ENCODE assay signal across 10 cellular contexts in genomic region chr7:100629117-100629711, GRCh38. TPM values are rescaled to one million over a fixed set of nuclear protein-coding genes. Genes with fewer than 3 reads are reported as not detected.
A peak's percentile ranks its signal among the peaks of the same experiment; 100 is the strongest.
DNase-seq lines count a peak whose midpoint lies in the region; ATAC-seq, FAIRE-seq and TF ChIP-seq lines count a peak whose summit lies in the region.
"Had no signal": no experiment of that assay in that cellular context is flagged by ENCODE, and none has a peak within 500 bp of the region (broad histone marks: within the 10 kb centered on the region; RNA-seq: fewer than 3 reads in every experiment).

No MANE protein-coding gene starts in this region.

- H3K4me1 Mint-ChIP-seq in endodermal cell, result peaks cover 3% of the 10 kb centered on the region

- no peak for TF ChIP-seq POLR2A in A549 (IDR thresholded peaks at IDR 0.05; ENCODE audit: low read length)

- ATAC-seq in A549 (peak; percentile 15 to 42; a peak in 3 of 6 replicates), HG03139 (IDR thresholded peaks at IDR 0.05; ENCODE audit: unreplicated experiment) (no peak), GM21786 (IDR thresholded peaks at IDR 0.05; ENCODE audit: unreplicated experiment) (no peak), GM21367 (IDR thresholded peaks at IDR 0.05; ENCODE audit: unreplicated experiment) (no peak)

- H3K4me1 ChIP-seq in A549, result 0 out of 3 replicates have a peak, but pooled peaks cover 7% of the 10 kb centered on the region
- H3K4me1 ChIP-seq in OCI-LY3 (ENCODE audit: low read length), result peaks cover 16% of the 10 kb centered on the region
- H3K4me1 ChIP-seq in endodermal cell (ENCODE audit: control insufficient read depth, insufficient read depth, low read length), result no peaks in the 10 kb centered on the region

- DNase-seq in A549 (ENCODE audit: low read depth in 1 of 2, low spot score in 1 of 2), result peak; percentile 72 to 75
- no peak for DNase-seq in GM10266 (ENCODE audit: extremely low spot score)
- DNase-seq in endodermal cell, result peak; percentile 94
- DNase-seq in activated effector memory CD4-positive, alpha-beta T cell treated with Interleukin-2 at 50 U/mL for 16 hours, result no peak

- CTCF ChIA-PET in A549 (lab: Yijun Ruan, JAX), result interaction anchor here (0.7 to 8.5 kb wide), 13 partner anchors 8 to 223 kb away, joined by 3 to 142 read pairs (median 6); partner anchors contain the start of genes GIGYF1, MOSPD3, POP7 and SLC12A9

- FAIRE-seq in A549 (lab: Jason Lieb, UNC), result no peak
- FAIRE-seq: GM19239 had no signal

- no peaks in the 10 kb centered on the region for H3K9me3 Mint-ChIP-seq in endodermal cell

- H3K27ac ChIP-seq in A549 (no peak overlapping the region), OCI-LY3 (ENCODE audit: low read length) (no peak overlapping the region), endodermal cell (ENCODE audit: low read depth, low read length) (no peak overlapping the region)

- POLR2A ChIA-PET in A549 (lab: Yijun Ruan, JAX), result interaction anchor here (0.7 to 1.5 kb wide), 3 partner anchors 11 to 45 kb away, joined by 3 read pairs; partner anchors contain the start of genes FBXO24 and LRCH4

- 76% methylated on average over 11 of the region's 11 CpGs for WGBS in A549 (ENCODE audit: missing lambda C conversion rate)
- WGBS in endodermal cell (ENCODE audit: insufficient coverage in 1 of 2, insufficient read length in 1 of 2), 2 experiments, result 67 to 68% methylated on average over 10 to 11 of the region's 11 CpGs

- H2AFZ ChIP-seq in OCI-LY3 (ENCODE audit: low read depth, low read length), result no peak overlapping the region

- H3K36me3 Mint-ChIP-seq in endodermal cell (ENCODE audit: low read depth), result no peaks in the 10 kb centered on the region

- H3K79me2 ChIP-seq in OCI-LY3 (ENCODE audit: low read length), result no peaks in the 10 kb centered on the region

- H3K9me3 ChIP-seq in A549 (no peaks in the 10 kb centered on the region), OCI-LY3 (ENCODE audit: insufficient read depth, low read length) (no peaks in the 10 kb centered on the region), endodermal cell (ENCODE audit: control insufficient read depth, low read length) (no peaks in the 10 kb centered on the region)

- H3K36me3 ChIP-seq in OCI-LY3 (replicated peaks; ENCODE audit: low read depth, low read length), result no peaks in the 10 kb centered on the region
- no peaks in the 10 kb centered on the region for H3K36me3 ChIP-seq in endodermal cell (ENCODE audit: control insufficient read depth, insufficient read depth, low read length)

- H3K4me3 Mint-ChIP-seq in endodermal cell, result no peak overlapping the region

- TF ChIP-seq CTCF in A549 (IDR thresholded peaks at IDR 0.05) (peak; percentile 27; the same call in 1 of the 3 replicates), GM10266 (IDR thresholded peaks at IDR 0.05; ENCODE audit: control insufficient read depth, insufficient read depth, low read depth, missing control alignments) (peak; percentile 39), OCI-LY3 (IDR thresholded peaks at IDR 0.05; ENCODE audit: low read depth, low read length) (peak; percentile 38), endodermal cell (conservative IDR thresholded peaks at IDR 0.05) (peak; percentile 81)

- H3K4me2 ChIP-seq in A549 (no peak overlapping the region), OCI-LY3 (ENCODE audit: low read length) (no peak overlapping the region)

- peak in 1 of 2 experiments; percentile 25; a peak in 1 of 5 replicates for TF ChIP-seq RAD21 in A549 (conservative IDR thresholded peaks at IDR 0.05 in 1 of 2, IDR thresholded peaks at IDR 0.05 in 1 of 2)

- H3K27me3 ChIP-seq in OCI-LY3 (ENCODE audit: low read depth, low read length), result no peaks in the 10 kb centered on the region
- H3K27me3 ChIP-seq in endodermal cell (ENCODE audit: control insufficient read depth, insufficient read depth, low read length, poor library complexity, severe bottlenecking), result peaks cover 38% of the 10 kb centered on the region

- H4K20me1 ChIP-seq in OCI-LY3 (ENCODE audit: insufficient read depth, low read length), result no peaks in the 10 kb centered on the region

- TF ChIP-seq EP300 in A549 (IDR thresholded peaks at IDR 0.05), result no peak

- H3K27ac Mint-ChIP-seq in endodermal cell, result no peak overlapping the region

- H3K9ac ChIP-seq in OCI-LY3 (ENCODE audit: low read length) (no peak overlapping the region), endodermal cell (ENCODE audit: extremely low read depth, low read length, poor library complexity, severe bottlenecking) (no peak overlapping the region)

- peaks cover 59% of the 10 kb centered on the region for H3K27me3 Mint-ChIP-seq in endodermal cell (ENCODE audit: insufficient read depth)

- no peak overlapping the region for H3K4me3 ChIP-seq in A549
- H3K4me3 ChIP-seq in OCI-LY3 (ENCODE audit: low read length), result no peak overlapping the region
- H3K4me3 ChIP-seq in endodermal cell (ENCODE audit: low read length), result no peak overlapping the region

TF ChIP-seq in A549, 52 proteins besides CTCF, POLR2A, EP300 and RAD21 (continues in another document):
- TF ChIP-seq KDM1A (IDR thresholded peaks at IDR 0.05; ENCODE audit: low read depth), result no peak
- no peak for TF ChIP-seq SREBF2 (IDR thresholded peaks at IDR 0.05)
- TF ChIP-seq KDM5A (IDR thresholded peaks at IDR 0.05), result no peak
- no peak for TF ChIP-seq HEYL (CRISPR knock-in tag; IDR thresholded peaks at IDR 0.05)
- TF ChIP-seq ATOH8 (CRISPR knock-in tag; IDR thresholded peaks at IDR 0.05; ENCODE audit: low read depth), result no peak
- TF ChIP-seq E2F6 (IDR thresholded peaks at IDR 0.05; ENCODE audit: borderline replicate concordance, low read depth), result no peak
- no peak for TF ChIP-seq CHD2 (IDR thresholded peaks at IDR 0.05; ENCODE audit: low read length, partially characterized antibody)

RNA-seq across cellular contexts. Expression of gene TFR2, which starts 12.1 kb away (rescaled TPM):
- polyA plus RNA-seq in A549 (2011; rRNA removed) (1.1 and 1.3 TPM in 2 replicates), A549 (2017; fragmentation: RNase III; extraction: RNeasy Plus Mini Kit Qiagen cat#74134 plus additional on column Dnase treatment) (2.5 to 3.1 TPM (median 3.0 TPM) in 3 replicates)
- polyA plus RNA-seq in A549 (2012; cell fraction: cytosol; rRNA removed), result 2.3 and 3.0 TPM in 2 replicates
- 7.6 and 9.0 TPM in 2 replicates for polyA plus RNA-seq in A549 (2012; cell fraction: nucleus; rRNA removed)
- polyA minus RNA-seq in A549 (2011; rRNA and poly(A)+ RNA removed), result 0.92 and 1.1 TPM in 2 replicates
- total RNA-seq in endodermal cell, result 1 to 10 TPM; 1.4 to 2.1 TPM
- 1.7 TPM for polyA plus RNA-seq in endodermal cell (2013, experiment 1 of 2)
- polyA plus RNA-seq in endodermal cell (2013, experiment 2 of 2), result 1.2 TPM

RNA-seq across cellular contexts. Expression of gene MOSPD3, which starts 16.9 kb away (rescaled TPM):
- polyA plus RNA-seq in A549 (2011; rRNA removed) (4.6 and 6.1 TPM in 2 replicates), A549 (2017; fragmentation: RNase III; extraction: RNeasy Plus Mini Kit Qiagen cat#74134 plus additional on column Dnase treatment) (10.0 to 15.2 TPM (median 14.8 TPM) in 3 replicates)
- polyA plus RNA-seq in A549 (2012; cell fraction: cytosol; rRNA removed), result 17.0 and 22.0 TPM in 2 replicates
- polyA plus RNA-seq in A549 (2012; cell fraction: nucleus; rRNA removed), result 20.5 and 20.8 TPM in 2 replicates
- 1.9 and 3.3 TPM in 2 replicates for polyA minus RNA-seq in A549 (2011; rRNA and poly(A)+ RNA removed)
- 10 to 100 TPM; 19.8 to 25.5 TPM for total RNA-seq in endodermal cell
- 33.1 TPM for polyA plus RNA-seq in endodermal cell (2013, experiment 1 of 2)
- 32.4 TPM for polyA plus RNA-seq in endodermal cell (2013, experiment 2 of 2)

RNA-seq across cellular contexts. Expression of gene ACTL6B, which starts 27.0 kb away (rescaled TPM):
- polyA plus RNA-seq in A549 (2011; rRNA removed), result not detected in 2 replicates
- polyA plus RNA-seq in A549 (2012; cell fraction: cytosol; rRNA removed), result not detected in 2 replicates
- polyA plus RNA-seq in A549 (2012; cell fraction: nucleus; rRNA removed), result not detected in 2 replicates
- polyA plus RNA-seq in A549 (2017; fragmentation: RNase III; extraction: RNeasy Plus Mini Kit Qiagen cat#74134 plus additional on column Dnase treatment), result not detected in 3 replicates
- polyA minus RNA-seq in A549 (2011; rRNA and poly(A)+ RNA removed), result not detected in 2 replicates
- total RNA-seq in endodermal cell, result not detected
- 5.3 TPM for polyA plus RNA-seq in endodermal cell (2013, experiment 1 of 2)
- 4.4 TPM for polyA plus RNA-seq in endodermal cell (2013, experiment 2 of 2)
- total RNA-seq: lung microvascular endothelial cell had no signal

RNA-seq across cellular contexts. Expression of gene PCOLCE, which starts 27.1 kb away (rescaled TPM):
- 1.2 and 1.7 TPM in 2 replicates for polyA plus RNA-seq in A549 (2011; rRNA removed)
- 1.9 and 2.3 TPM in 2 replicates for polyA plus RNA-seq in A549 (2012; cell fraction: cytosol; rRNA removed)
- 10.3 and 11.4 TPM in 2 replicates for polyA plus RNA-seq in A549 (2012; cell fraction: nucleus; rRNA removed)
- polyA plus RNA-seq in A549 (2017; fragmentation: RNase III; extraction: RNeasy Plus Mini Kit Qiagen cat#74134 plus additional on column Dnase treatment), result 5.5 to 9.2 TPM (median 8.2 TPM) in 3 replicates
- polyA minus RNA-seq in A549 (2011; rRNA and poly(A)+ RNA removed), result 0.91 and 1.3 TPM in 2 replicates
- 10 to 100 TPM; 17.5 to 37.7 TPM for total RNA-seq in endodermal cell
- 47.4 TPM for polyA plus RNA-seq in endodermal cell (2013, experiment 1 of 2)
- polyA plus RNA-seq in endodermal cell (2013, experiment 2 of 2), result 40.5 TPM
- total RNA-seq: lung microvascular endothelial cell had no signal

RNA-seq across cellular contexts. Expression of gene FBXO24, which starts 43.1 kb away (rescaled TPM):
- 0.36 and 0.52 TPM in 2 replicates for polyA plus RNA-seq in A549 (2011; rRNA removed)
- 0.57 and 0.65 TPM in 2 replicates for polyA plus RNA-seq in A549 (2012; cell fraction: cytosol; rRNA removed)
- polyA plus RNA-seq in A549 (2012; cell fraction: nucleus; rRNA removed), result 1.1 and 1.4 TPM in 2 replicates
- polyA plus RNA-seq in A549 (2017; fragmentation: RNase III; extraction: RNeasy Plus Mini Kit Qiagen cat#74134 plus additional on column Dnase treatment), result 0.13 to 0.37 TPM (median 0.19 TPM) in 3 replicates
- 1.2 and 1.8 TPM in 2 replicates for polyA minus RNA-seq in A549 (2011; rRNA and poly(A)+ RNA removed)
- total RNA-seq in endodermal cell, result 1 to 10 TPM; 1.3 to 3.0 TPM
- polyA plus RNA-seq in endodermal cell (2013, experiment 1 of 2), result 2.4 TPM
- polyA plus RNA-seq in endodermal cell (2013, experiment 2 of 2), result 1.4 TPM

Comparison
In these comparisons a context has a peak if more than half of its experiments do, and no peak if none do; other contexts are left out.
1. ATAC-seq: peak in A549 (2 of 2); none in HG03139 (single experiment), GM21786 (single experiment) and GM21367 (single experiment).
2. DNase-seq: peak in A549 (2 of 2) and endodermal cell (single experiment); none in GM10266 (single experiment) and activated effector memory CD4-positive, alpha-beta T cell treated with Interleukin-2 at 50 U/mL for 16 hours (single experiment).
3. CTCF ChIP-seq: peak in every context shown above with its lines; median percentile 81 in endodermal cell; 39 in GM10266; 38 in OCI-LY3; 27 in A549.